Comparison of ENCODE assay signal across 8 cellular contexts in the genomic region with DNA sequence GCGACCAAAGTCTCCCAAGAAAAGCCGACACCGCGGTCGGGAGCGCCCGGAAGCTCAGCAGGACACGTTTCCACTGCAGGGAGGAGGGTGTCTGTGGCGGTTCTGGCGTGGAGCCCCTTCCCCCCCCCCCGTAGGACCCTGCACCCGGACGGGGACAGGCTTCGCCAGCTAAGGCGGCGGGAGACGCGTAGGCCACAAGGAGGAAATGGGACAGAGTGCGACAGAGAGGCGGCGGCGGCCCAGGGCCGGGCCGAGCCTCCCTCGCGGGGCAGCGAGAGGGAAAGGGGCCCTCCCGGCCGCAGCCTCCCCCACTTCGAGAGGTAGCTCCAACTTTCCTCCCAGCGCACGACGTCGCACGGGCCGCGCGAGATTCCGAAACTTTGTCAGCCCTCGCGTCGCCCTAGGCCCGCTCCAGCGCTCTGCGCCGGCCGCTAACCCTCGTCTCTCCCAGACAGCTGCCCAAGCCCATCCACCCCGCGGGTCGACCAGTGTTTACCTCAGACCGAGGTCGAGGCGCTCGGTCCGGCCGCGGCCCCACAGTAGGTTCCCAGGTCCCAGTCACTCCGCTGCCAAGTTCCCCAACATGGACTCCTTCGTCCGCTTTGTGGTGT. TPM values are rescaled to one million over a fixed set of nuclear protein-coding genes. Genes with fewer than 3 reads are reported as not detected.
A peak's percentile ranks its signal among the peaks of the same experiment; 100 is the strongest.
DNase-seq lines count a peak whose midpoint lies in the region; ATAC-seq and TF ChIP-seq lines count a peak whose summit lies in the region.

No MANE protein-coding gene starts in this region.

- peaks cover 6% of the 10 kb centered on the region; the same call in 1 of the 2 replicates for H3K9me3 Mint-ChIP-seq in WTC11

- POLR2A ChIA-PET in WTC11 (lab: Charles Lee): interaction anchor here (0.6 to 1.5 kb wide), 8 partner anchors 10 to 775 kb away, joined by 3 to 5 read pairs (median 4); partner anchors contain the start of genes ANO6 and ARID2

- intact Hi-C loops in left lung (cut with DNase I): no loop called here

- H3K27me3 ChIP-seq in H7 (ENCODE audit: control insufficient read depth, insufficient read depth, low read length) (no peaks in the 10 kb centered on the region), left lung (no peaks in the 10 kb centered on the region)

- TF ChIP-seq CTCF in GM12875 (IDR thresholded peaks at IDR 0.05; ENCODE audit: borderline replicate concordance, insufficient read depth, low read depth, low read length) (no peak), WTC11 (IDR thresholded peaks at IDR 0.05) (no peak), left lung (IDR thresholded peaks at IDR 0.05) (no peak)

- H3K4me1 Mint-ChIP-seq in WTC11: peaks cover 36% of the 10 kb centered on the region

- ATAC-seq in WTC11 (peak; percentile 49), left lung (peak; percentile 40)

- CTCF ChIA-PET in WTC11 (lab: Charles Lee): interaction anchor here (0.6 to 3.4 kb wide), 5 partner anchors 58 to 1132 kb away, joined by 3 to 17 read pairs (median 3); no protein-coding TSS in a partner anchor

- peaks cover 7% of the 10 kb centered on the region for H3K27me3 Mint-ChIP-seq in WTC11 (ENCODE audit: low read depth)

- H3K36me3 Mint-ChIP-seq in WTC11: peaks cover 21% of the 10 kb centered on the region

- peak overlapping the region; percentile 89 for H3K4me3 Mint-ChIP-seq in WTC11

- H3K9me3 ChIP-seq in left lung: no peaks in the 10 kb centered on the region

- peak overlapping the region; percentile 98 for H3K27ac ChIP-seq in caudate nucleus (ENCODE audit: low read depth, low read length)
- peak overlapping the region; percentile 100 for H3K27ac ChIP-seq in left lung

- H3K4me3 ChIP-seq in GM12875 (ENCODE audit: low read depth, low read length): peak overlapping the region; percentile 97
- peak overlapping the region; percentile 99 for H3K4me3 ChIP-seq in H7 (ENCODE audit: insufficient read depth, low read depth, low read length)
- peak overlapping the region; percentile 64 to 91 for H3K4me3 ChIP-seq in left lung

- H3K4me1 ChIP-seq in left lung: peaks cover 17 to 52% of the 10 kb centered on the region in 2 donors

- H3K27ac Mint-ChIP-seq in WTC11: peak overlapping the region; percentile 97

- no peaks in the 10 kb centered on the region for H3K36me3 ChIP-seq in H7 (replicated peaks; ENCODE audit: control insufficient read depth, insufficient read depth, low read length)
- H3K36me3 ChIP-seq in left lung: no peaks in the 10 kb centered on the region

- no peak for DNase-seq in H7
- peak; percentile 69 for DNase-seq in LoVo (ENCODE audit: low spot score)
- no peak for DNase-seq in WTC11 (ENCODE audit: low spot score)
- peak in 52 of 61 donors; percentile 17 to 80 (median 62) for DNase-seq in caudate nucleus (lab: John Stamatoyannopoulos, UW)
- peak; percentile 77 to 91 for DNase-seq in left lung
- peak; percentile 53 for DNase-seq in stimulated activated CD4-positive, alpha-beta T cell treated with anti-CD3 and anti-CD28 coated beads, Interleukin-4, amount 100 ng/mL, for 1 hour
- no peak for DNase-seq in 8988T

TF ChIP-seq in WTC11, 78 proteins besides CTCF, POLR2A, EP300 and RAD21 (continues in another document):
- TF ChIP-seq ETV6 (CRISPR knock-in tag; IDR thresholded peaks at IDR 0.05) (no peak), E2F1 (CRISPR knock-in tag; IDR thresholded peaks at IDR 0.05) (no peak), GTF2I (CRISPR knock-in tag; conservative IDR thresholded peaks at IDR 0.05) (no peak), SOX15 (CRISPR knock-in tag; IDR thresholded peaks at IDR 0.05) (no peak), ZNF671 (CRISPR knock-in tag; IDR thresholded peaks at IDR 0.05) (no peak), HMGXB4 (CRISPR knock-in tag; IDR thresholded peaks at IDR 0.05) (peak; percentile 88; the same call in 1 of the 2 replicates), ZBTB21 (CRISPR knock-in tag; IDR thresholded peaks at IDR 0.05; ENCODE audit: borderline replicate concordance) (no peak), FOXK1 (CRISPR knock-in tag; IDR thresholded peaks at IDR 0.05) (0 out of 2 replicates have a peak, but pooled peaks have one; percentile 28), GABPB1 (CRISPR knock-in tag; IDR thresholded peaks at IDR 0.05) (no peak), ZNF416 (CRISPR knock-in tag; IDR thresholded peaks at IDR 0.05) (no peak), AR (CRISPR knock-in tag; IDR thresholded peaks at IDR 0.05) (no peak)
- TF ChIP-seq, protein P1, sequence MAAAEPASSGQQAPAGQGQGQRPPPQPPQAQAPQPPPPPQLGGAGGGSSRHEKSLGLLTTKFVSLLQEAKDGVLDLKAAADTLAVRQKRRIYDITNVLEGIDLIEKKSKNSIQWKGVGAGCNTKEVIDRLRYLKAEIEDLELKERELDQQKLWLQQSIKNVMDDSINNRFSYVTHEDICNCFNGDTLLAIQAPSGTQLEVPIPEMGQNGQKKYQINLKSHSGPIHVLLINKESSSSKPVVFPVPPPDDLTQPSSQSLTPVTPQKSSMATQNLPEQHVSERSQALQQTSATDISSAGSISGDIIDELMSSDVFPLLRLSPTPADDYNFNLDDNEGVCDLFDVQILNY (CRISPR knock-in tag; IDR thresholded peaks at IDR 0.05): peak; percentile 18; the same call in 1 of the 2 replicates
- TF ChIP-seq, protein P2, sequence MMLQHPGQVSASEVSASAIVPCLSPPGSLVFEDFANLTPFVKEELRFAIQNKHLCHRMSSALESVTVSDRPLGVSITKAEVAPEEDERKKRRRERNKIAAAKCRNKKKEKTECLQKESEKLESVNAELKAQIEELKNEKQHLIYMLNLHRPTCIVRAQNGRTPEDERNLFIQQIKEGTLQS (CRISPR knock-in tag; conservative IDR thresholded peaks at IDR 0.05): no peak
- TF ChIP-seq, protein P3, sequence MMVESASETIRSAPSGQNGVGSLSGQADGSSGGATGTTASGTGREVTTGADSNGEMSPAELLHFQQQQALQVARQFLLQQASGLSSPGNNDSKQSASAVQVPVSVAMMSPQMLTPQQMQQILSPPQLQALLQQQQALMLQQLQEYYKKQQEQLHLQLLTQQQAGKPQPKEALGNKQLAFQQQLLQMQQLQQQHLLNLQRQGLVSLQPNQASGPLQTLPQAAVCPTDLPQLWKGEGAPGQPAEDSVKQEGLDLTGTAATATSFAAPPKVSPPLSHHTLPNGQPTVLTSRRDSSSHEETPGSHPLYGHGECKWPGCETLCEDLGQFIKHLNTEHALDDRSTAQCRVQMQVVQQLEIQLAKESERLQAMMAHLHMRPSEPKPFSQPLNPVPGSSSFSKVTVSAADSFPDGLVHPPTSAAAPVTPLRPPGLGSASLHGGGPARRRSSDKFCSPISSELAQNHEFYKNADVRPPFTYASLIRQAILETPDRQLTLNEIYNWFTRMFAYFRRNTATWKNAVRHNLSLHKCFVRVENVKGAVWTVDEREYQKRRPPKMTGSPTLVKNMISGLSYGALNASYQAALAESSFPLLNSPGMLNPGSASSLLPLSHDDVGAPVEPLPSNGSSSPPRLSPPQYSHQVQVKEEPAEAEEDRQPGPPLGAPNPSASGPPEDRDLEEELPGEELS (CRISPR knock-in tag; IDR thresholded peaks at IDR 0.05): 0 out of 2 replicates have a peak, but pooled peaks have one; percentile 59

RNA-seq across cellular contexts. Expression of gene SCAF11, which starts 0.4 kb away (rescaled TPM):
- total RNA-seq in H7 (2014; rRNA removed; shearing (Covaris generic)): 49.6 and 68.0 TPM in 2 replicates
- 65.6 to 82.4 TPM (median 72.6 TPM) in 3 replicates for total RNA-seq in WTC11 (2021)
- 100 to 1,000 TPM in 1 of 2 donors, 10 to 100 TPM in 1; 88.4 to 119 TPM for total RNA-seq in left lung

Comparison
In these comparisons a context has a peak if more than half of its experiments do, and no peak if none do; other contexts are left out.
1. DNase-seq: peak in LoVo (single experiment), caudate nucleus (52 of 61), left lung (2 of 2) and stimulated activated CD4-positive, alpha-beta T cell treated with anti-CD3 and anti-CD28 coated beads, Interleukin-4, amount 100 ng/mL, for 1 hour (single experiment); none in H7 (single experiment), WTC11 (single experiment) and 8988T (single experiment).
2. Peak in every context shown above with its lines, with median percentiles within 50 percentile points of each other: H3K4me3 ChIP-seq.